In genomic region chr5:95382843-95383242, GRCh38 we compare ENCODE assay signal across 20 cellular contexts. TPM values are rescaled to one million over a fixed set of nuclear protein-coding genes. Genes with fewer than 3 reads are reported as not detected.
DNase-seq lines count a peak whose midpoint lies in the region; ATAC-seq, FAIRE-seq and TF ChIP-seq lines count a peak whose summit lies in the region.
"Had no signal": no experiment of that assay in that cellular context is flagged by ENCODE, and none has a peak within 500 bp of the region (broad histone marks: within the 10 kb centered on the region; RNA-seq: fewer than 3 reads in every experiment).

No MANE protein-coding gene starts in this region.

- CTCF ChIA-PET in A673 (lab: Charles Lee) (no interaction called here), HEK293T (lab: Yijun Ruan, JAX) (no interaction called here)

- no peak for ATAC-seq in HG03196 (IDR thresholded peaks at IDR 0.05; ENCODE audit: unreplicated experiment)

- H3K4me1 ChIP-seq in A673 (ENCODE audit: insufficient read depth, low read length, poor library complexity, severe bottlenecking), result no peaks in the 10 kb centered on the region
- no peaks in the 10 kb centered on the region for H3K4me1 ChIP-seq in effector memory CD4-positive, alpha-beta T cell (ENCODE audit: control insufficient read depth, insufficient read depth, low read length, poor library complexity, severe bottlenecking)
- H3K4me1 ChIP-seq: esophagus squamous epithelium had no signal

- BruUV-seq in A673 (replicated peaks; lab: Mats Ljungman, UMichigan), result no TSS peak

- no peak for TF ChIP-seq CTCF in A673 (conservative IDR thresholded peaks at IDR 0.05; ENCODE audit: low read depth, low read length)

- intact Hi-C loops in A673 (cut with micrococcal nuclease; ENCODE audit: unreplicated experiment), result no loop called here

- H3K36me3 ChIP-seq in A673 (ENCODE audit: insufficient read depth, low read length, poor library complexity, severe bottlenecking), result no peaks in the 10 kb centered on the region
- no peaks in the 10 kb centered on the region for H3K36me3 ChIP-seq in effector memory CD4-positive, alpha-beta T cell (ENCODE audit: control insufficient read depth, insufficient read depth, low read length)
- H3K36me3 ChIP-seq: BLaER1, esophagus squamous epithelium, thoracic aorta had no signal

- POLR2A ChIA-PET in A673 (lab: Charles Lee; ENCODE audit: low non-redundant PET) (no interaction called here), HEK293T (lab: Yijun Ruan, JAX) (no interaction called here)

- H3K9me3 ChIP-seq in A673 (ENCODE audit: low read depth, low read length, poor library complexity, severe bottlenecking), result no peaks in the 10 kb centered on the region
- H3K9me3 ChIP-seq in effector memory CD4-positive, alpha-beta T cell (ENCODE audit: control insufficient read depth, low read length), result no peaks in the 10 kb centered on the region
- H3K9me3 ChIP-seq: esophagus squamous epithelium, thoracic aorta had no signal

- no peak for FAIRE-seq in frontal cortex (lab: Jason Lieb, UNC)
- FAIRE-seq: A204.1 had no signal

- DNase-seq in A673 (ENCODE audit: low spot score), result peak; percentile 29
- peak; percentile 49 for DNase-seq in HEK293T (ENCODE audit: extremely low spot score)
- peak; percentile 71 for DNase-seq in NCI-H2029 (lab: John Stamatoyannopoulos, UW)
- DNase-seq in RPMI7951 (ENCODE audit: low read depth), result peak; percentile 15
- no peak for DNase-seq in effector memory CD4-positive, alpha-beta T cell
- DNase-seq in frontal cortex (ENCODE audit: low spot score in 2 of 2), result no peak
- no peak for DNase-seq in foreskin melanocyte
- DNase-seq: activated CD4-positive, alpha-beta T cell treated with anti-CD3 and anti-CD28 coated beads, Interleukin-2, amount 50 U/mL, for 4 hours; activated T-cell treated with anti-CD3 and anti-CD28 coated beads for 4 hours; amniotic stem cell; esophagus squamous epithelium; NCI-H446 treated with DMSO at 0.1 percent for 48 hours; nucleus accumbens; retina; stimulated activated CD4-positive, alpha-beta T cell treated with anti-CD3 and anti-CD28 coated beads, Interleukin-12 subunit alpha, Interleukin-12 subunit beta, amount 100 ng/mL, for 4 hours had no signal

- no peak overlapping the region for H3K27ac ChIP-seq in A673 (ENCODE audit: low read depth, low read length, poor library complexity, severe bottlenecking)
- H3K27ac ChIP-seq in effector memory CD4-positive, alpha-beta T cell (ENCODE audit: insufficient read depth, low read length, poor library complexity, severe bottlenecking), result no peak overlapping the region
- H3K27ac ChIP-seq: BLaER1, esophagus squamous epithelium, thoracic aorta had no signal

- H3K4me3 ChIP-seq in A673 (ENCODE audit: low read depth, low read length, poor library complexity, severe bottlenecking), result no peak overlapping the region
- no peak overlapping the region for H3K4me3 ChIP-seq in effector memory CD4-positive, alpha-beta T cell (ENCODE audit: insufficient read depth, low read depth, low read length, poor library complexity, severe bottlenecking)
- H3K4me3 ChIP-seq: BLaER1, esophagus squamous epithelium, thoracic aorta had no signal

- H3K27me3 ChIP-seq in A673 (replicated peaks; ENCODE audit: insufficient read depth, low read depth, low read length, poor library complexity), result no peaks in the 10 kb centered on the region
- no peaks in the 10 kb centered on the region for H3K27me3 ChIP-seq in effector memory CD4-positive, alpha-beta T cell (replicated peaks; ENCODE audit: control insufficient read depth, insufficient read depth, low read length, poor library complexity, severe bottlenecking)
- H3K27me3 ChIP-seq: BLaER1, esophagus squamous epithelium had no signal

TF ChIP-seq in HEK293T, 16 proteins besides CTCF, POLR2A, EP300 and RAD21:
- TF ChIP-seq PKNOX1 (IDR thresholded peaks at IDR 0.05), result peak; percentile 82
- no peak for TF ChIP-seq LEF1 (IDR thresholded peaks at IDR 0.05; ENCODE audit: borderline replicate concordance)
- peak; percentile 49; the same call in 1 of the 2 replicates for TF ChIP-seq CTBP1 (IDR thresholded peaks at IDR 0.05; ENCODE audit: borderline replicate concordance)
- TF ChIP-seq SP1 (IDR thresholded peaks at IDR 0.05), result no peak

RNA-seq across cellular contexts. Expression of gene FAM81B, which starts 8.3 kb away (rescaled TPM):
- total RNA-seq in A673 (2021), result not detected in 2 replicates
- not detected in 2 replicates for total RNA-seq in RPMI7951 (2014; rRNA removed; shearing (Covaris generic))
- not detected for total RNA-seq in frontal cortex
- total RNA-seq: esophagus squamous epithelium, liver, thoracic aorta had no signal

Comparison
In these comparisons a context has a peak if more than half of its experiments do, and no peak if none do; other contexts are left out.
1. DNase-seq: peak in A673 (single experiment), HEK293T (single experiment), NCI-H2029 (single experiment) and RPMI7951 (single experiment); none in effector memory CD4-positive, alpha-beta T cell (0 of 3), frontal cortex (0 of 2) and foreskin melanocyte (single experiment).